8 cellular contexts compared by ENCODE assay signal in the genomic region with DNA sequence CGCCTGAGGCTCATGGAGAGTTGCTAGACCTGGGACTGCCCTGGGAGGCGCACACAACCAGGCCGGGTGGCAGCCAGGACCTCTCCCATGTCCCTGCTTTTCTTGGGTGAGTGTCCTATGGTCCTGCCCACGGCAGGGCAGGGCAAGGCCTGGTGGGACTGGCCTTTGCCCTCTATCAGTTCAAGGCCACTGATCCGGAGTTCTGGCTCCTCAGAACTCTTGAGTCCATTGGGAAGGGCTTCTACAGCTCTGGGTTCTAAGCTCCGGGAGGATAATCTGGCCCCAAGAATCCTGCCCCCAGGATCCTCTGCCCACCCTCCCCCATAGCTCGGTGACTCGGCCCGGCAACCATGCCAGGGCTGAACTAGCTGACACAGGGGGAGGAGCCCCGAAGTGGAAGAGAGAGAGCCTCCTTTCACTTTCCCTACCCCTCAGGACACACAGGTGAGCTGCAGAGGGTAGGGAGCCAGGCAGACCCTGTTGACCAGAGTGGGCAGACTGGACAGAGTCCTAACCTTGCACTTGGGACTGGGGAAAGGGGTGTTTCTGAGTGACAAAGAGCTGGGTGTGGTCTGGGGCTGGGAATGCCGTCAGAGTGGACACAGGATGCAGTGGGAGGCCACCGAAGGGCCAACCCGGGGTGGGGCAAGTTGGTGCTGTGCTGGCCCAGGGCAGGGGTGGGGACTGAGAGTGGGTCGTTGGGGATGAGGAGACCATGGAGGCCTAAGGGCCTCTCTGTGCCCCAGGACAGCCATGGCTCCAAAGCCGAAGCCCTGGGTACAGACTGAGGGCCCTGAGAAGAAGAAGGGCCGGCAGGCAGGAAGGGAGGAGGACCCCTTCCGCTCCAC. TPM values are rescaled to one million over a fixed set of nuclear protein-coding genes. Genes with fewer than 3 reads are reported as not detected.
DNase-seq lines count a peak whose midpoint lies in the region; ATAC-seq and TF ChIP-seq lines count a peak whose summit lies in the region.

No MANE protein-coding gene starts in this region.

- CTCF ChIA-PET in WTC11 (lab: Charles Lee): interaction anchor here (0.6 to 3.4 kb wide), 13 partner anchors 12 to 233 kb away, joined by 3 to 49 read pairs (median 7); partner anchors contain the start of genes ABHD14A, ABHD14B, ACY1 and GPR62

- ATAC-seq in HG03521 (IDR thresholded peaks at IDR 0.05; ENCODE audit: unreplicated experiment): peak; percentile 24
- ATAC-seq in WTC11: no peak
- peak; percentile 73 to 79 for ATAC-seq in lower lobe of right lung

- no peak overlapping the region for H3K27ac Mint-ChIP-seq in WTC11

- H3K27ac ChIP-seq in colonic mucosa: peak overlapping the region; percentile 97
- H3K27ac ChIP-seq in lower lobe of right lung: peak overlapping the region; percentile 98

- H3K4me3 ChIP-seq in colonic mucosa (peak overlapping the region; percentile 51), lower lobe of right lung (peak overlapping the region; percentile 91)

- peaks cover 17% of the 10 kb centered on the region for H3K4me1 Mint-ChIP-seq in WTC11

- H3K36me3 ChIP-seq in colonic mucosa (no peaks in the 10 kb centered on the region), lower lobe of right lung (peaks cover 22% of the 10 kb centered on the region)

- H3K4me1 ChIP-seq in colonic mucosa (peaks cover 13% of the 10 kb centered on the region), lower lobe of right lung (peaks cover 29% of the 10 kb centered on the region)

- peak overlapping the region; percentile 91 for H3K4me3 Mint-ChIP-seq in WTC11

- H3K9me3 Mint-ChIP-seq in WTC11: no peaks in the 10 kb centered on the region

- intact Hi-C loops in colonic mucosa (cut with DNase I) (loop anchor here (5.0 kb wide), 1 partner anchor 184 kb away; no protein-coding TSS in a partner anchor), lower lobe of right lung (cut with DNase I) (no loop called here)

- H3K9me3 ChIP-seq in colonic mucosa: no peaks in the 10 kb centered on the region
- H3K9me3 ChIP-seq in lower lobe of right lung: no peaks in the 10 kb centered on the region

- in situ Hi-C loops in GM13977 (cut with MboI; ENCODE audit: low pct_unique_long_range_greater_than_20kb, low sequenced_read_pairs, unreplicated experiment): no loop called here
- in situ Hi-C loops in KBM-7 (cut with MboI; ENCODE audit: low pct_unique_long_range_greater_than_20kb, low sequenced_read_pairs): no loop called here

- POLR2A ChIA-PET in WTC11 (lab: Charles Lee): interaction anchor here (1.3 to 2.5 kb wide), 2 partner anchors 26 to 49 kb away, joined by 4 to 19 read pairs; partner anchors contain the start of gene PCBP4

- H3K27me3 ChIP-seq in colonic mucosa (no peaks in the 10 kb centered on the region), lower lobe of right lung (ENCODE audit: low read depth) (no peaks in the 10 kb centered on the region)

- H3K9ac ChIP-seq in colonic mucosa (ENCODE audit: low read depth in 2 of 2, low read length in 2 of 2): peak overlapping the region; percentile 88 to 99

- DNase-seq in GM13977 (ENCODE audit: low spot score): peak; percentile 86
- DNase-seq in WTC11 (ENCODE audit: low spot score): peak; percentile 11
- peak; percentile 61 for DNase-seq in colonic mucosa
- DNase-seq in lower lobe of right lung: peak; percentile 73
- DNase-seq in stimulated activated CD8-positive, alpha-beta memory T cell treated with anti-CD3 and anti-CD28 coated beads, Interleukin-7, amount 100 ng/mL, for 4 hours (ENCODE audit: low read depth in 2 of 2): peak; percentile 43 to 50
- DNase-seq in KBM-7: no peak
- no peak for DNase-seq in DMS153 (lab: John Stamatoyannopoulos, UW)

- H3K27me3 Mint-ChIP-seq in WTC11 (ENCODE audit: low read depth): no peaks in the 10 kb centered on the region; the same call in 1 of the 2 replicates

- peaks cover 19% of the 10 kb centered on the region for H3K36me3 Mint-ChIP-seq in WTC11

- TF ChIP-seq CTCF in GM13977 (IDR thresholded peaks at IDR 0.05; ENCODE audit: extremely low read depth, insufficient read depth, missing control alignments) (no peak), WTC11 (IDR thresholded peaks at IDR 0.05) (no peak), colonic mucosa (IDR thresholded peaks at IDR 0.05) (no peak), lower lobe of right lung (IDR thresholded peaks at IDR 0.05) (no peak)

TF ChIP-seq in WTC11, 78 proteins besides CTCF, POLR2A, EP300 and RAD21:
- TF ChIP-seq GABPB1 (CRISPR knock-in tag; IDR thresholded peaks at IDR 0.05) (peak; percentile 69), HMGA2 (CRISPR knock-in tag; IDR thresholded peaks at IDR 0.05) (no peak), CREB1 (CRISPR knock-in tag; IDR thresholded peaks at IDR 0.05) (no peak), ZBTB43 (CRISPR knock-in tag; IDR thresholded peaks at IDR 0.05) (peak; percentile 6; the same call in 1 of the 2 replicates)

RNA-seq across cellular contexts. Expression of gene PARP3, which starts 0.7 kb away (rescaled TPM):
- total RNA-seq in WTC11 (2021) (2.8 to 2.9 TPM (median 2.8 TPM) in 3 replicates), colonic mucosa (10 to 100 TPM; 17.0 to 18.0 TPM), lower lobe of right lung (24.6 TPM)

RNA-seq across cellular contexts. Expression of gene RRP9, which starts 1.1 kb away (rescaled TPM):
- total RNA-seq in WTC11 (2021): 47.0 to 49.9 TPM (median 49.4 TPM) in 3 replicates
- 10 to 100 TPM in 1 of 2 donors, 1 to 10 TPM in 1; 9.6 to 24.7 TPM for total RNA-seq in colonic mucosa
- total RNA-seq in lower lobe of right lung: 16.2 TPM

RNA-seq across cellular contexts. Expression of gene GPR62, which starts 12.4 kb away (rescaled TPM):
- total RNA-seq in WTC11 (2021) (0.24 to 0.55 TPM (median 0.46 TPM) in 3 replicates), colonic mucosa (not detected), lower lobe of right lung (not detected)

RNA-seq across cellular contexts. Expression of gene PCBP4, which starts 24.4 kb away (rescaled TPM):
- total RNA-seq in WTC11 (2021) (28.7 to 31.6 TPM (median 30.6 TPM) in 3 replicates), colonic mucosa (10 to 100 TPM; 19.6 to 22.4 TPM), lower lobe of right lung (24.6 TPM)

RNA-seq across cellular contexts. Expression of gene ABHD14B, which starts 31.0 kb away (rescaled TPM):
- total RNA-seq in WTC11 (2021) (11.8 to 12.6 TPM (median 12.3 TPM) in 3 replicates), colonic mucosa (10 to 100 TPM; 64.9 to 72.2 TPM), lower lobe of right lung (48.8 TPM)

Comparison
In these comparisons a context has a peak if more than half of its experiments do, and no peak if none do; other contexts are left out.
1. DNase-seq: peak in GM13977 (single experiment), WTC11 (single experiment), colonic mucosa (single experiment), lower lobe of right lung (single experiment) and stimulated activated CD8-positive, alpha-beta memory T cell treated with anti-CD3 and anti-CD28 coated beads, Interleukin-7, amount 100 ng/mL, for 4 hours (2 of 2); none in KBM-7 (single experiment) and DMS153 (single experiment).